In the genomic region with DNA sequence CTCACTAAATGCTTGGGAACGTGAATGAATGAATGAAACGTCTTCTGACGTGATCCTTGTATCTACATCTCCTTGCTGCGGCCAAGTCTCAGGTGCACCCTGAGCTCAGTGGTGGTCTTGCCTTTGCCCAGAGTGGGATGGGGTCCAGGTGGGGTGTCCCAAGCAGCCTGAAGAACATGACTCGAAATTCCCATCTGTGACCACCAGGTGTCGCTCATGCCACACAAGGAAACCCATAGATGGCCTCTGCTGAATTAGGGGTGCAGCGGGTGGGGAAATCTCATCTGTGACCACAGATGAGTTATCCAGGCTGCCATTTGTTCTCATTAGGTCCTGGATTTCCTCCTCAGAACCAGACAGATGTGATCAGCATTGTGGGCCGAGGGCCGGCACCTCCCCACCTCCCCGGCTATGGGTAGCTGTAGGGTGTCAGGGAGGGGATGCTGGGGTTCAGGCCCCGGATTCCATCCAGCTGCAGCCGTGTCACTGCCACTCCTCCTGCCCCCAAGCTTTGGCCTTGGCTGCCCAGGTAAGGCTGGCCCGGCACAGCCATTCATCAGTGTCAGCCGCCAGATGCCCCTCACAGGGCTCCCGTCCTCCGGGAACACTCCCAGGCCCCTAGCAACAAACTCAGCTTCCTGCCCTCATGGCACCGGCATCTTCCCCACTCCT, we compare ENCODE assay signal across 8 cellular contexts. TPM values are rescaled to one million over a fixed set of nuclear protein-coding genes. Genes with fewer than 3 reads are reported as not detected.
A peak's percentile ranks its signal among the peaks of the same experiment; 100 is the strongest.
DNase-seq lines count a peak whose midpoint lies in the region; ATAC-seq, FAIRE-seq and TF ChIP-seq lines count a peak whose summit lies in the region.

No MANE protein-coding gene starts in this region.

- ATAC-seq in A549 (peak; percentile 69 to 77; a peak in 5 of 6 replicates), activated B cell treated with CpG ODN at 0.5 μM for 24 hours (ENCODE audit: low read depth) (peak; percentile 30), GM18867 (IDR thresholded peaks at IDR 0.05; ENCODE audit: unreplicated experiment) (no peak)

- CTCF ChIA-PET in A549 (lab: Yijun Ruan, JAX) = interaction anchor here (0.5 to 4.7 kb wide), 64 partner anchors 10 to 1859 kb away, joined by 3 to 50 read pairs (median 4); a partner anchor contains a TSS
- CTCF ChIA-PET in activated B cell treated with CpG ODN at 0.5 μM for 24 hours (lab: Charles Lee) = interaction anchor here (0.7 to 3.5 kb wide), 21 partner anchors 12 to 1033 kb away, joined by 3 to 51 read pairs (median 4); no protein-coding TSS in a partner anchor
- CTCF ChIA-PET in mammary epithelial cell (lab: Charles Lee; ENCODE audit: low non-redundant PET) = interaction anchor here (0.6 to 0.7 kb wide), 3 partner anchors 11 to 285 kb away, joined by 3 to 15 read pairs (median 5); no protein-coding TSS in a partner anchor

- H4K20me1 ChIP-seq in mammary epithelial cell (ENCODE audit: insufficient read depth, low read length) = no peaks in the 10 kb centered on the region

- H3K4me3 ChIP-seq in A549 = no peak overlapping the region
- no peak overlapping the region for H3K4me3 ChIP-seq in GM12875 (ENCODE audit: low read depth, low read length)
- H3K4me3 ChIP-seq in mammary epithelial cell (replicated peaks in 1 of 3; ENCODE audit: insufficient read depth in 1 of 3, low read depth in 2 of 3, low read length in 3 of 3) = no peak overlapping the region

- H3K4me3 Mint-ChIP-seq in activated B cell treated with CpG ODN at 0.5 μM for 24 hours = peak overlapping the region; percentile 15

- H3K27ac Mint-ChIP-seq in activated B cell treated with CpG ODN at 0.5 μM for 24 hours = peak overlapping the region; percentile 26

- no peak overlapping the region for H3K4me2 ChIP-seq in A549
- no peak overlapping the region for H3K4me2 ChIP-seq in mammary epithelial cell (ENCODE audit: insufficient read depth, low read depth, low read length)

- no peaks in the 10 kb centered on the region for H3K9me3 Mint-ChIP-seq in activated B cell treated with CpG ODN at 0.5 μM for 24 hours

- POLR2A ChIA-PET in A549 (lab: Yijun Ruan, JAX) = interaction anchor here (1.5 kb wide), 1 partner anchor 9 kb away, joined by 3 read pairs; no protein-coding TSS in a partner anchor
- POLR2A ChIA-PET in activated B cell treated with CpG ODN at 0.5 μM for 24 hours (lab: Charles Lee) = interaction anchor here (0.7 to 1.6 kb wide), 4 partner anchors 29 to 113 kb away, joined by 3 to 7 read pairs (median 4); no protein-coding TSS in a partner anchor

- peaks cover 34% of the 10 kb centered on the region for H3K4me1 Mint-ChIP-seq in activated B cell treated with CpG ODN at 0.5 μM for 24 hours

- H3K27me3 ChIP-seq in mammary epithelial cell (ENCODE audit: insufficient read depth, low read length) = no peaks in the 10 kb centered on the region

- dilution Hi-C loops in mammary epithelial cell (cut with HindIII; ENCODE audit: low sequenced_read_pairs) = loop anchor here (10.0 kb wide), 1 partner anchor 60 kb away; no protein-coding TSS in a partner anchor

- WGBS in A549 (ENCODE audit: missing lambda C conversion rate) = 43% methylated on average over 16 of the region's 17 CpGs
- 38% methylated on average over 12 of the region's 17 CpGs for WGBS in mammary epithelial cell (ENCODE audit: low coverage, missing lambda C conversion rate)

- no peak for FAIRE-seq in A549 (lab: Jason Lieb, UNC)

- in situ Hi-C loops in mammary epithelial cell (cut with MboI; ENCODE audit: low sequenced_read_pairs in 2 of 2) = loop anchor here in 1 of 2 donors (25.0 kb wide), 2 partner anchors 1772 to 1897 kb away; no protein-coding TSS in a partner anchor

- no peaks in the 10 kb centered on the region for H3K79me2 ChIP-seq in mammary epithelial cell (ENCODE audit: insufficient read depth, low read length)

- no peaks in the 10 kb centered on the region for H3K27me3 Mint-ChIP-seq in activated B cell treated with CpG ODN at 0.5 μM for 24 hours

- H3K9me3 ChIP-seq in A549 (no peaks in the 10 kb centered on the region), mammary epithelial cell (replicated peaks; ENCODE audit: insufficient read depth, low read length) (no peaks in the 10 kb centered on the region)

- peak; percentile 69 to 78 for DNase-seq in A549 (ENCODE audit: low read depth in 1 of 2, low spot score in 1 of 2)
- DNase-seq in NCI-H1105 (lab: John Stamatoyannopoulos, UW) = peak; percentile 36
- peak; percentile 66 for DNase-seq in activated B cell treated with CpG ODN at 0.5 μM for 24 hours
- peak; percentile 44 for DNase-seq in mammary epithelial cell
- DNase-seq in kidney glomerular epithelial cell (lab: John Stamatoyannopoulos, UW) = peak; percentile 45
- DNase-seq in stimulated activated CD4-positive, alpha-beta T cell treated with anti-CD3 and anti-CD28 coated beads, Interleukin-4, amount 100 ng/mL, for 4 hours = peak; percentile 63 to 66

- no peaks in the 10 kb centered on the region for H3K36me3 Mint-ChIP-seq in activated B cell treated with CpG ODN at 0.5 μM for 24 hours (ENCODE audit: low read depth)

- no peak for TF ChIP-seq POLR2A in A549 (IDR thresholded peaks at IDR 0.05; ENCODE audit: low read length)

- H3K4me1 ChIP-seq in A549 = peaks cover 13% of the 10 kb centered on the region
- peaks cover 22% of the 10 kb centered on the region for H3K4me1 ChIP-seq in mammary epithelial cell (ENCODE audit: insufficient read depth, low read length)

- no peak overlapping the region for H3K9ac ChIP-seq in mammary epithelial cell (ENCODE audit: insufficient read depth, low read length)

- no peaks in the 10 kb centered on the region for H3K36me3 ChIP-seq in mammary epithelial cell (ENCODE audit: insufficient read depth, low read length)

- H2AFZ ChIP-seq in mammary epithelial cell (ENCODE audit: low read depth, low read length) = no peak overlapping the region

- intact Hi-C loops in activated B cell treated with CpG ODN at 0.5 μM for 24 hours (cut with micrococcal nuclease) = loop anchor here (1.0 to 10.0 kb wide), 7 partner anchors 144 to 1032 kb away; a partner anchor contains a TSS
- intact Hi-C loops in mammary epithelial cell (cut with micrococcal nuclease) = loop anchor here (1.0 to 10.0 kb wide), 5 partner anchors 22 to 1030 kb away; no protein-coding TSS in a partner anchor

- no TSS peak for BruUV-seq in mammary epithelial cell (replicated peaks; lab: Mats Ljungman, UMichigan)

- H3K27ac ChIP-seq in A549 (0 out of 6 replicates have a peak overlapping the region, but pooled peaks of 1 of the 2 experiments have one; percentile 2), mammary epithelial cell (ENCODE audit: insufficient read depth, low read depth, low read length) (no peak overlapping the region)

- peak; percentile 90 to 91 for TF ChIP-seq RAD21 in A549 (conservative IDR thresholded peaks at IDR 0.05 in 1 of 2, IDR thresholded peaks at IDR 0.05 in 1 of 2)

- TF ChIP-seq CTCF in A549 (IDR thresholded peaks at IDR 0.05) (peak; percentile 92), GM12875 (IDR thresholded peaks at IDR 0.05; ENCODE audit: borderline replicate concordance, insufficient read depth, low read depth, low read length) (peak; percentile 78), activated B cell treated with CpG ODN at 0.5 μM for 24 hours (IDR thresholded peaks at IDR 0.05) (no peak), mammary epithelial cell (conservative IDR thresholded peaks at IDR 0.05 in 1 of 2, IDR thresholded peaks at IDR 0.05 in 1 of 2; ENCODE audit: extremely low read depth in 1 of 2, insufficient read depth in 1 of 2, low read depth in 1 of 2, low read length in 2 of 2) (peak; percentile 83 to 93)

- no peak for TF ChIP-seq EP300 in A549 (IDR thresholded peaks at IDR 0.05)

TF ChIP-seq in A549, 52 proteins besides CTCF, POLR2A, EP300 and RAD21:
- TF ChIP-seq ZSCAN20 (CRISPR knock-in tag; IDR thresholded peaks at IDR 0.05) (no peak), SMC3 (IDR thresholded peaks at IDR 0.05) (peak; percentile 81)

RNA-seq across cellular contexts. Expression of a gene that starts 21.0 kb away (rescaled TPM):
- polyA plus RNA-seq in A549 (2011; rRNA removed) = 43.7 and 44.0 TPM in 2 replicates
- polyA plus RNA-seq in A549 (2012; cell fraction: cytosol; rRNA removed) = 35.5 and 55.4 TPM in 2 replicates
- polyA plus RNA-seq in A549 (2012; cell fraction: nucleus; rRNA removed) = 30.9 and 37.5 TPM in 2 replicates
- 33.0 to 35.6 TPM (median 34.5 TPM) in 3 replicates for polyA plus RNA-seq in A549 (2017; fragmentation: RNase III; extraction: RNeasy Plus Mini Kit Qiagen cat#74134 plus additional on column Dnase treatment)
- 66.4 and 75.1 TPM in 2 replicates for polyA minus RNA-seq in A549 (2011; rRNA and poly(A)+ RNA removed)
- total RNA-seq in activated B cell treated with CpG ODN at 0.5 μM for 24 hours = 52.3 and 54.6 TPM in 2 replicates
- total RNA-seq in mammary epithelial cell = 10 to 100 TPM; 26.2 to 46.0 TPM
- polyA plus RNA-seq in mammary epithelial cell = 67.7 TPM
- 60.6 TPM for polyA minus RNA-seq in mammary epithelial cell
